In genomic region chr4:10582059-10582686, GRCh38 we compare ENCODE assay signal across 9 cellular contexts.
DNase-seq lines count a peak whose midpoint lies in the region; ATAC-seq, FAIRE-seq and TF ChIP-seq lines count a peak whose summit lies in the region.
"Had no signal": no experiment of that assay in that cellular context is flagged by ENCODE, and none has a peak within 500 bp of the region (broad histone marks: within the 10 kb centered on the region; RNA-seq: fewer than 3 reads in every experiment).

No MANE protein-coding gene starts in this region.

- H3K4me3 Mint-ChIP-seq in brain: no peak overlapping the region

- H3K79me2 ChIP-seq in keratinocyte (ENCODE audit: control insufficient read depth, insufficient read depth, low read length): no peaks in the 10 kb centered on the region

- H3K27me3 ChIP-seq in keratinocyte (ENCODE audit: control insufficient read depth, extremely low read depth, insufficient read depth, low read length) (no peaks in the 10 kb centered on the region), thoracic aorta (replicated peaks; ENCODE audit: insufficient read depth) (no peaks in the 10 kb centered on the region)

- FAIRE-seq in keratinocyte (lab: Jason Lieb, UNC): no peak

- H3K9me3 Mint-ChIP-seq in brain: no peaks in the 10 kb centered on the region

- H3K36me3 Mint-ChIP-seq in brain: no peaks in the 10 kb centered on the region

- H3K4me3 ChIP-seq in AG09309 (ENCODE audit: control insufficient read depth, low read depth, low read length): no peak overlapping the region
- H3K4me3 ChIP-seq in keratinocyte (ENCODE audit: control insufficient read depth in 2 of 3, extremely low read depth in 1 of 3, insufficient read depth in 2 of 3, low read depth in 1 of 3, low read length in 3 of 3): no peak overlapping the region
- no peak overlapping the region for H3K4me3 ChIP-seq in thoracic aorta

- H3K9me3 ChIP-seq in keratinocyte (ENCODE audit: control insufficient read depth, low read depth, low read length): no peaks in the 10 kb centered on the region
- H3K9me3 ChIP-seq in thoracic aorta: no peaks in the 10 kb centered on the region

- H3K4me1 ChIP-seq in keratinocyte (ENCODE audit: control insufficient read depth, extremely low read depth, insufficient read depth, low read length) (no peaks in the 10 kb centered on the region), thoracic aorta (ENCODE audit: control insufficient read depth in 1 of 2, low read depth in 2 of 2) (peaks cover 0 to 6% of the 10 kb centered on the region in 2 donors)

- peak overlapping the region in 1 of 5 experiments; percentile 39 for H3K27ac Mint-ChIP-seq in brain

- H3K36me3 ChIP-seq in keratinocyte (ENCODE audit: control insufficient read depth in 2 of 2, extremely low read depth in 1 of 2, insufficient read depth in 2 of 2, low read length in 2 of 2): no peaks in the 10 kb centered on the region
- no peaks in the 10 kb centered on the region for H3K36me3 ChIP-seq in thoracic aorta

- no peak overlapping the region for H3K27ac ChIP-seq in keratinocyte (ENCODE audit: control insufficient read depth, insufficient read depth, low read length)
- no peak overlapping the region for H3K27ac ChIP-seq in thoracic aorta
- H3K27ac ChIP-seq: epithelial cell of prostate had no signal

- no peaks in the 10 kb centered on the region for H4K20me1 ChIP-seq in keratinocyte (ENCODE audit: control insufficient read depth, extremely low read depth, insufficient read depth, low read length)

- dilution Hi-C loops in keratinocyte (cut with MboI; ENCODE audit: extremely low pct_ligation_motif_present, low sequenced_read_pairs): no loop called here

- H3K4me1 Mint-ChIP-seq in brain: peaks cover 21% of the 10 kb centered on the region

- no peak overlapping the region for H3K9ac ChIP-seq in keratinocyte (ENCODE audit: control insufficient read depth, extremely low read depth, insufficient read depth, low read length)

- no peak overlapping the region for H2AFZ ChIP-seq in keratinocyte (ENCODE audit: control insufficient read depth, low read length)

- no peaks in the 10 kb centered on the region for H3K9me1 ChIP-seq in keratinocyte (ENCODE audit: control insufficient read depth, extremely low read depth, insufficient read depth, low read length)

- peak; percentile 10 for DNase-seq in AG09309 (ENCODE audit: low read depth)
- peak; percentile 65 for DNase-seq in NCI-H2196 (lab: John Stamatoyannopoulos, UW; ENCODE audit: unreplicated experiment)
- DNase-seq in keratinocyte (ENCODE audit: low read depth, low spot score): no peak
- DNase-seq in thoracic aorta (ENCODE audit: low spot score): no peak

- no peak for ATAC-seq in thoracic aorta (ENCODE audit: insufficient number of reproducible peaks, low FRiP score, low read depth)
- ATAC-seq in HG03280 (IDR thresholded peaks at IDR 0.05; ENCODE audit: unreplicated experiment): no peak
- ATAC-seq in GM18868 (IDR thresholded peaks at IDR 0.05; ENCODE audit: unreplicated experiment): no peak

- H3K27me3 Mint-ChIP-seq in brain: no peaks in the 10 kb centered on the region

- peak; percentile 59 for TF ChIP-seq CTCF in AG09309 (IDR thresholded peaks at IDR 0.05; ENCODE audit: control insufficient read depth, insufficient read depth, low read depth, low read length, missing control alignments)
- TF ChIP-seq CTCF in GM12872 (IDR thresholded peaks at IDR 0.05; ENCODE audit: insufficient read depth, low read depth, low read length): peak; percentile 82
- TF ChIP-seq CTCF in brain (conservative IDR thresholded peaks at IDR 0.05): peak; percentile 96 to 97
- peak; percentile 76 to 90 (median 78) for TF ChIP-seq CTCF in keratinocyte (optimal IDR thresholded peaks at IDR 0.05 in 1 of 3, IDR thresholded peaks at IDR 0.05 in 1 of 3, conservative IDR thresholded peaks at IDR 0.05 in 1 of 3; ENCODE audit: extremely low read depth in 1 of 3, insufficient read depth in 2 of 3, low read length in 3 of 3)
- peak; percentile 84 for TF ChIP-seq CTCF in thoracic aorta (IDR thresholded peaks at IDR 0.05)

- no peak overlapping the region for H3K4me2 ChIP-seq in keratinocyte (ENCODE audit: control insufficient read depth, extremely low read depth, insufficient read depth, low read depth, low read length)

Comparison
In these comparisons a context has a peak if more than half of its experiments do, and no peak if none do; other contexts are left out.
1. DNase-seq: peak in AG09309 (single experiment) and NCI-H2196 (single experiment); none in keratinocyte (single experiment) and thoracic aorta (single experiment).
2. Peak in every context shown above with its lines, with median percentiles within 50 percentile points of each other: CTCF ChIP-seq.